In genomic region chr16:2459647-2460390, GRCh38 we compare ENCODE assay signal across 8 cellular contexts. TPM values are rescaled to one million over a fixed set of nuclear protein-coding genes. Genes with fewer than 3 reads are reported as not detected.
DNase-seq lines count a peak whose midpoint lies in the region; ATAC-seq, FAIRE-seq and TF ChIP-seq lines count a peak whose summit lies in the region.

Gene TEDC2 (plus strand): TSS chr16:2460109. CDS start chr16:2460145, 36 bp downstream.

- TF ChIP-seq CTCF in HepG2 (CRISPR knock-in tag; IDR thresholded peaks at IDR 0.05) = no peak

- peak within 1 kb of the TSS; percentile 96 to 100 (median 99) for H3K4me2 ChIP-seq in BLaER1 treated with 17β-estradiol and CSF1 and Interleukin-3, amounts not matched to agents 10 nM and 100 nM
- H3K4me2 ChIP-seq in HepG2 (ENCODE audit: low read depth, low read length) = peak within 1 kb of the TSS; percentile 98

- peak in 1 of 2 experiments; percentile 42; a peak in 3 of 4 replicates for TF ChIP-seq POLR2A in HepG2 (IDR thresholded peaks at IDR 0.05; ENCODE audit: insufficient read depth in 1 of 2, low read depth in 2 of 2, low read length in 2 of 2)

- H2AFZ ChIP-seq in HepG2 (ENCODE audit: low read length) = no peak within 1 kb of the TSS

- BruUV-seq in HepG2 (replicated peaks; lab: Mats Ljungman, UMichigan) = no TSS peak

- peak within 1 kb of the TSS; percentile 92 for H3K27ac Mint-ChIP-seq in activated CD4-positive, alpha-beta T cell treated with anti-CD3 and anti-CD28 coated beads, Interleukin-2, amount 10 ng/mL, durations not matched to agents 7 days and 5 days

- peak within 1 kb of the TSS in 9 of 11 experiments; percentile 21 to 71 (median 60); a peak in 18 of 22 replicates for H3K27ac ChIP-seq in BLaER1 treated with 17β-estradiol and CSF1 and Interleukin-3, amounts not matched to agents 10 nM and 100 nM
- H3K27ac ChIP-seq in HepG2 (ENCODE audit: extremely low read length, insufficient read depth, low read length) = peak within 1 kb of the TSS; percentile 78

- peaks cover 22% of the 10 kb centered on the region for H3K36me3 Mint-ChIP-seq in activated CD4-positive, alpha-beta T cell treated with anti-CD3 and anti-CD28 coated beads, Interleukin-2, amount 10 ng/mL, durations not matched to agents 7 days and 5 days (ENCODE audit: low read depth)

- H3K27me3 ChIP-seq in BLaER1 treated with 17β-estradiol and CSF1 and Interleukin-3, amounts not matched to agents 10 nM and 100 nM = no peaks in the 10 kb centered on the region
- H3K27me3 ChIP-seq in HepG2 (ENCODE audit: control insufficient read depth in 1 of 2, insufficient read depth in 2 of 2, low read length in 2 of 2) = no peaks in the 10 kb centered on the region

- 0% methylated on average over 20 of the region's 66 CpGs for WGBS in HepG2 (ENCODE audit: low lambda C conversion rate)

- peaks cover 33 to 67% (median 55%) of the 10 kb centered on the region in 10 experiments for H3K4me1 ChIP-seq in BLaER1 treated with 17β-estradiol and CSF1 and Interleukin-3, amounts not matched to agents 10 nM and 100 nM
- peaks cover 24% of the 10 kb centered on the region for H3K4me1 ChIP-seq in HepG2 (ENCODE audit: insufficient read depth, low read length)

- intact Hi-C loops in HepG2 (cut with micrococcal nuclease; ENCODE audit: unreplicated experiment) = no loop called here

- peak within 1 kb of the TSS; percentile 61 to 84 (median 75) for H3K9ac ChIP-seq in BLaER1 treated with 17β-estradiol and CSF1 and Interleukin-3, amounts not matched to agents 10 nM and 100 nM
- H3K9ac ChIP-seq in HepG2 (ENCODE audit: insufficient read depth, low read depth, low read length) = peak within 1 kb of the TSS; percentile 72

- POLR2A ChIA-PET in activated CD4-positive, alpha-beta T cell treated with anti-CD3 and anti-CD28 coated beads, Interleukin-2, amount 10 ng/mL, durations not matched to agents 7 days and 5 days (lab: Charles Lee) = interaction anchor here (0.6 to 0.7 kb wide), 2 partner anchors 245 to 304 kb away, joined by 3 read pairs; partner anchors contain the start of gene PGP
- POLR2A ChIA-PET in HepG2 (lab: Yijun Ruan, JAX) = interaction anchor here (0.6 to 1.7 kb wide), 8 partner anchors 9 to 65 kb away, joined by 3 to 9 read pairs (median 4); partner anchors contain the start of genes NTN3 and TBC1D24

- no peak for TF ChIP-seq EP300 in HepG2 (IDR thresholded peaks at IDR 0.05; ENCODE audit: low read depth in 2 of 2, low read length in 2 of 2)
- TF ChIP-seq EP300 in HepG2 (CRISPR knock-in tag; IDR thresholded peaks at IDR 0.05; ENCODE audit: borderline replicate concordance) = no peak

- H3K79me2 ChIP-seq in HepG2 (ENCODE audit: insufficient read depth, low read length) = no peaks in the 10 kb centered on the region

- peak within 1 kb of the TSS; percentile 79 for H3K4me3 Mint-ChIP-seq in activated CD4-positive, alpha-beta T cell treated with anti-CD3 and anti-CD28 coated beads, Interleukin-2, amount 10 ng/mL, durations not matched to agents 7 days and 5 days

- H3K27me3 Mint-ChIP-seq in activated CD4-positive, alpha-beta T cell treated with anti-CD3 and anti-CD28 coated beads, Interleukin-2, amount 10 ng/mL, durations not matched to agents 7 days and 5 days = no peaks in the 10 kb centered on the region

- DNase-seq in NCI-H748 (lab: John Stamatoyannopoulos, UW; ENCODE audit: unreplicated experiment) = peak; percentile 94
- DNase-seq in activated CD4-positive, alpha-beta T cell treated with anti-CD3 and anti-CD28 coated beads, Interleukin-2, amount 10 ng/mL, durations not matched to agents 7 days and 5 days = peak; percentile 98
- peak; percentile 95 for DNase-seq in dermis blood vessel endothelial cell
- DNase-seq in HepG2 (ENCODE audit: low spot score) = peak; percentile 92
- peak; percentile 97 for DNase-seq in stimulated activated CD4-positive, alpha-beta T cell treated with anti-CD3 and anti-CD28 coated beads, Interleukin-2, amount 100 ng/mL, for 48 hours

- in situ Hi-C loops in HepG2 (cut with HindIII; ENCODE audit: extremely low pct_ligation_motif_present, low pct_unique_long_range_greater_than_20kb) = no loop called here

- peaks cover 0 to 87% (median 61%) of the 10 kb centered on the region in 11 experiments; a peak in 16 of 22 replicates for H4K20me1 ChIP-seq in BLaER1 treated with 17β-estradiol and CSF1 and Interleukin-3, amounts not matched to agents 10 nM and 100 nM
- H4K20me1 ChIP-seq in HepG2 (ENCODE audit: insufficient read depth, low read length) = no peaks in the 10 kb centered on the region

- H3K4me1 Mint-ChIP-seq in activated CD4-positive, alpha-beta T cell treated with anti-CD3 and anti-CD28 coated beads, Interleukin-2, amount 10 ng/mL, durations not matched to agents 7 days and 5 days = peaks cover 18% of the 10 kb centered on the region

- TF ChIP-seq RAD21 in HepG2 (CRISPR knock-in tag; IDR thresholded peaks at IDR 0.05) = no peak

- H3K9me3 ChIP-seq in BLaER1 treated with 17β-estradiol and CSF1 and Interleukin-3, amounts not matched to agents 10 nM and 100 nM (replicated peaks in 1 of 11) = no peaks in the 10 kb centered on the region
- no peaks in the 10 kb centered on the region for H3K9me3 ChIP-seq in HepG2 (ENCODE audit: low read length)

- peak within 1 kb of the TSS; percentile 55 to 78 (median 68) for H3K4me3 ChIP-seq in BLaER1 treated with 17β-estradiol and CSF1 and Interleukin-3, amounts not matched to agents 10 nM and 100 nM
- H3K4me3 ChIP-seq in HepG2 (replicated peaks in 1 of 3; ENCODE audit: insufficient read depth in 1 of 3, low read depth in 2 of 3, low read length in 3 of 3) = peak within 1 kb of the TSS; percentile 59 to 75 (median 65)

- H3K36me3 ChIP-seq in BLaER1 treated with 17β-estradiol and CSF1 and Interleukin-3, amounts not matched to agents 10 nM and 100 nM = peaks cover 9 to 61% (median 40%) of the 10 kb centered on the region in 11 experiments
- H3K36me3 ChIP-seq in HepG2 (replicated peaks in 1 of 2; ENCODE audit: control insufficient read depth in 1 of 2, insufficient read depth in 2 of 2, low read length in 2 of 2) = peaks cover 16 to 23% of the 10 kb centered on the region in 2 experiments; a peak in 4 of 5 replicates

- peak; percentile 4 for FAIRE-seq in HepG2 (lab: Jason Lieb, UNC)

- CTCF ChIA-PET in activated CD4-positive, alpha-beta T cell treated with anti-CD3 and anti-CD28 coated beads, Interleukin-2, amount 10 ng/mL, durations not matched to agents 7 days and 5 days (lab: Charles Lee) = interaction anchor here (1.1 to 1.7 kb wide), 3 partner anchors 20 to 41 kb away, joined by 3 to 5 read pairs (median 4); no protein-coding TSS in a partner anchor
- CTCF ChIA-PET in HepG2 (lab: Yijun Ruan, JAX; ENCODE audit: low intra/inter-chr PET ratio, low total read pairs) = no interaction called here

- ATAC-seq in GM19351 (IDR thresholded peaks at IDR 0.05; ENCODE audit: unreplicated experiment) = peak; percentile 93
- peak; percentile 87 for ATAC-seq in HG03521 (IDR thresholded peaks at IDR 0.05; ENCODE audit: unreplicated experiment)
- peak; percentile 91 for ATAC-seq in HepG2

- no peaks in the 10 kb centered on the region for H3K9me3 Mint-ChIP-seq in activated CD4-positive, alpha-beta T cell treated with anti-CD3 and anti-CD28 coated beads, Interleukin-2, amount 10 ng/mL, durations not matched to agents 7 days and 5 days

TF ChIP-seq in HepG2, 621 proteins besides CTCF, POLR2A, EP300 and RAD21 (continues in another document):
- peak; percentile 22 for TF ChIP-seq HINFP (CRISPR knock-in tag; IDR thresholded peaks at IDR 0.05; ENCODE audit: low read depth)
- TF ChIP-seq KLF9 (CRISPR knock-in tag; IDR thresholded peaks at IDR 0.05; ENCODE audit: low read depth) = 0 out of 2 replicates have a peak, but pooled peaks have one; percentile 31
- TF ChIP-seq ZBTB7B (CRISPR knock-in tag; IDR thresholded peaks at IDR 0.05) = 0 out of 2 replicates have a peak, but pooled peaks have one; percentile 15
- peak; percentile 21; the same call in 1 of the 2 replicates for TF ChIP-seq ELF3 (CRISPR knock-in tag; IDR thresholded peaks at IDR 0.05)

RNA-seq across cellular contexts. Expression of gene TEDC2, which starts in this region (rescaled TPM):
- total RNA-seq in activated CD4-positive, alpha-beta T cell treated with anti-CD3 and anti-CD28 coated beads, Interleukin-2, amount 10 ng/mL, durations not matched to agents 7 days and 5 days = 10 to 100 TPM; 15.5 to 21.4 TPM
- total RNA-seq in dermis blood vessel endothelial cell (6.3 and 7.0 TPM in 2 replicates), HepG2 (2016; rRNA removed; fragmentation: Illumina TruSeq; extraction: Trizol) (19.7 and 24.4 TPM in 2 replicates)
- 10.8 and 13.0 TPM in 2 replicates for total RNA-seq in HepG2 (2016; cell fraction: cytosol; rRNA removed; fragmentation: Illumina TruSeq; extraction: Trizol; ENCODE audit: low read depth)
- 16.5 and 23.4 TPM in 2 replicates for total RNA-seq in HepG2 (2016; cell fraction: insoluble cytoplasmic fraction; rRNA removed; fragmentation: Illumina TruSeq; extraction: Trizol)
- 18.0 and 21.4 TPM in 2 replicates for total RNA-seq in HepG2 (2016; cell fraction: membrane; rRNA removed; fragmentation: Illumina TruSeq; extraction: Trizol)
- total RNA-seq in HepG2 (2016; cell fraction: nucleus; rRNA removed; fragmentation: Illumina TruSeq; extraction: Trizol) = 17.3 and 20.2 TPM in 2 replicates
- polyA plus RNA-seq in HepG2 (2011; rRNA removed) = 5.9 and 6.2 TPM in 2 replicates
- polyA plus RNA-seq in HepG2 (2011; cell fraction: cytosol; rRNA removed) = 3.2 and 8.6 TPM in 2 replicates
- polyA plus RNA-seq in HepG2 (2011; cell fraction: nucleus; rRNA removed) = 28.4 and 38.0 TPM in 2 replicates
- polyA plus RNA-seq in HepG2 (2012) = 3.0 and 4.0 TPM in 2 replicates
- 11.9 and 12.7 TPM in 2 replicates for polyA plus RNA-seq in HepG2 (2016; cell fraction: cytosol; fragmentation: Illumina TruSeq; extraction: Trizol; ENCODE audit: low read depth)
- polyA plus RNA-seq in HepG2 (2016; cell fraction: insoluble cytoplasmic fraction; fragmentation: Illumina TruSeq; extraction: Trizol; ENCODE audit: low read depth) = 19.2 and 19.4 TPM in 2 replicates
- 14.6 and 18.0 TPM in 2 replicates for polyA plus RNA-seq in HepG2 (2016; cell fraction: membrane; fragmentation: Illumina TruSeq; extraction: Trizol; ENCODE audit: low read depth)
- polyA plus RNA-seq in HepG2 (2016; cell fraction: nucleus; fragmentation: Illumina TruSeq; extraction: Trizol; ENCODE audit: insufficient read depth, low read depth) = 38.8 and 41.0 TPM in 2 replicates
- polyA minus RNA-seq in HepG2 (2011; rRNA and poly(A)+ RNA removed; ENCODE audit: low replicate concordance) = 5.2 and 12.3 TPM in 2 replicates
- 2.5 and 3.1 TPM in 2 replicates for polyA minus RNA-seq in HepG2 (2011; cell fraction: cytosol; rRNA and poly(A)+ RNA removed)
- polyA minus RNA-seq in HepG2 (2011; cell fraction: nucleus; rRNA and poly(A)+ RNA removed) = 6.3 and 10.6 TPM in 2 replicates

Comparison
In these comparisons a context has a peak if more than half of its experiments do, and no peak if none do; other contexts are left out.
1. Peak in every context shown above with its lines: DNase-seq, ATAC-seq, H3K4me3 ChIP-seq and H3K27ac ChIP-seq.